In the genomic region with DNA sequence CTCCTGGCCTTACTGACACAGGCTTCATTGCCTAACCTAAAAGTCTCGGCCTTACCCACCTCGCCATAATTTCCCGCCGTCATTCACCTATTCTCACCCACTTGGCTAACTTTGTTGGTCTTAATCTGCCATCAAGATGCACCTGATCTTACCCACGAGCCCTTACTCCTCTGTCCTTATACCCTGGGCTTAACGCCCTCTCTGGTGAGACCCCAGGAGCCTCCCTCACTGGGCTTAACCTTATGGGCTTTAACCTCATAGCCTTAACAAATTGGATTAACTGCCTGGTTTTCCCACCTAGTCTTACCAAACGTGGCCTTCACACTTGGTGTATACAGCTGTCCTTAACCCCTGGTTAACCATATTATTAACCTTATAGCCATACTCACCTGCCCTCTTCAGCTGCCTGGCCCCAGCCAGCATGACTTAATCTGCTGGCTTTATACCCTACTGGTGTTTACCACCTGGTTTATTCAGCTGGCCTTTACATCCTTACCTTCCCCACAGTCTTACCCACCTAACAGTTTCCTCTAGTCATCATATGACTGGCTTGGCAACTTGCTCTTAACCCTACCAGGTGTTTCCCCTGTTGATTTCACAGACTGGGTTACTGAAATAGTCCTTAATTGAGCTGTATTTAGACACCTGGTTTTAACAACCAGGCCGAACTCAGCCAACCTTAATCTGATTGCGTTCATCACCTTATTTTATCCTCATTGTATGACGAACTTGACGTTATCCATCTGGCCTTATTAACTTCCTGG, we compare ENCODE assay signal across 20 cellular contexts.
A peak's percentile ranks its signal among the peaks of the same experiment; 100 is the strongest.
DNase-seq lines count a peak whose midpoint lies in the region; ATAC-seq lines count a peak whose summit lies in the region.
"Had no signal": no experiment of that assay in that cellular context is flagged by ENCODE, and none has a peak within 500 bp of the region (broad histone marks: within the 10 kb centered on the region; RNA-seq: fewer than 3 reads in every experiment).

No MANE protein-coding gene starts in this region.

- no peaks in the 10 kb centered on the region for H3K36me3 Mint-ChIP-seq in activated CD4-positive, alpha-beta T cell treated with anti-CD3 and anti-CD28 coated beads, Interleukin-2, amount 10 ng/mL, durations not matched to agents 24 days and 14 days (ENCODE audit: low read depth)
- H3K36me3 Mint-ChIP-seq: CD8-positive, alpha-beta T cell had no signal

- ATAC-seq in GM19452 (IDR thresholded peaks at IDR 0.05; ENCODE audit: unreplicated experiment): no peak
- ATAC-seq: CD8-positive, alpha-beta T cell; HCT116; SK-N-SH treated with all-trans-retinoic acid at 6 μM for 48 hours had no signal

- no peaks in the 10 kb centered on the region for H3K27me3 Mint-ChIP-seq in activated CD4-positive, alpha-beta T cell treated with anti-CD3 and anti-CD28 coated beads, Interleukin-2, amount 10 ng/mL, durations not matched to agents 24 days and 14 days
- H3K27me3 Mint-ChIP-seq: IgD-negative memory B cell had no signal

- intact Hi-C loops in activated CD4-positive, alpha-beta T cell treated with anti-CD3 and anti-CD28 coated beads, Interleukin-2, amount 10 ng/mL, durations not matched to agents 24 days and 14 days (cut with micrococcal nuclease): no loop called here

- no peaks in the 10 kb centered on the region for H3K4me1 Mint-ChIP-seq in activated CD4-positive, alpha-beta T cell treated with anti-CD3 and anti-CD28 coated beads, Interleukin-2, amount 10 ng/mL, durations not matched to agents 24 days and 14 days
- H3K4me1 Mint-ChIP-seq: IgD-negative memory B cell had no signal

- DNase-seq in activated CD4-positive, alpha-beta T cell treated with anti-CD3 and anti-CD28 coated beads, Interleukin-2, amount 10 ng/mL, durations not matched to agents 24 days and 14 days: peak; percentile 39
- DNase-seq in activated CD4-positive, alpha-beta T cell treated with anti-CD3 and anti-CD28 coated beads for 48 hours: no peak
- DNase-seq in NCI-H2081 (lab: John Stamatoyannopoulos, UW) (peak; percentile 60 to 87), RPMI8226 (peak; percentile 86), NCI-H1048 (lab: John Stamatoyannopoulos, UW) (no peak), globus pallidus (ENCODE audit: low spot score) (no peak), Kasumi-1 (lab: John Stamatoyannopoulos, UW) (no peak)
- DNase-seq: AML-193; C1 segment of cervical spinal cord; CD8-positive, alpha-beta T cell; NCI-H1105; NCI-H187; NCI-H226; NCI-H524; NK-92 treated with Interleukin-12 subunit alpha and Interleukin-12 subunit beta, amount 100 ng/mL, for 24 hours; SIG-M5 had no signal

- H3K27ac Mint-ChIP-seq in activated CD4-positive, alpha-beta T cell treated with anti-CD3 and anti-CD28 coated beads, Interleukin-2, amount 10 ng/mL, durations not matched to agents 24 days and 14 days: no peak overlapping the region
- H3K27ac Mint-ChIP-seq: CD8-positive, alpha-beta T cell; IgD-negative memory B cell had no signal

- H3K4me3 Mint-ChIP-seq in activated CD4-positive, alpha-beta T cell treated with anti-CD3 and anti-CD28 coated beads, Interleukin-2, amount 10 ng/mL, durations not matched to agents 24 days and 14 days: no peak overlapping the region
- H3K4me3 Mint-ChIP-seq: CD8-positive, alpha-beta T cell; IgD-negative memory B cell had no signal

- H3K9me3 Mint-ChIP-seq in activated CD4-positive, alpha-beta T cell treated with anti-CD3 and anti-CD28 coated beads, Interleukin-2, amount 10 ng/mL, durations not matched to agents 24 days and 14 days: peaks cover 4% of the 10 kb centered on the region
- H3K9me3 Mint-ChIP-seq: CD8-positive, alpha-beta T cell; IgD-negative memory B cell had no signal

Comparison
In these comparisons a context has a peak if more than half of its experiments do, and no peak if none do; other contexts are left out.
1. DNase-seq: peak in activated CD4-positive, alpha-beta T cell treated with anti-CD3 and anti-CD28 coated beads, Interleukin-2, amount 10 ng/mL, durations not matched to agents 24 days and 14 days (single experiment), NCI-H2081 (2 of 2) and RPMI8226 (single experiment); none in activated CD4-positive, alpha-beta T cell treated with anti-CD3 and anti-CD28 coated beads for 48 hours (single experiment), NCI-H1048 (single experiment), globus pallidus (single experiment) and Kasumi-1 (0 of 2).